1 cellular context compared by ENCODE assay signal in the genomic region with DNA sequence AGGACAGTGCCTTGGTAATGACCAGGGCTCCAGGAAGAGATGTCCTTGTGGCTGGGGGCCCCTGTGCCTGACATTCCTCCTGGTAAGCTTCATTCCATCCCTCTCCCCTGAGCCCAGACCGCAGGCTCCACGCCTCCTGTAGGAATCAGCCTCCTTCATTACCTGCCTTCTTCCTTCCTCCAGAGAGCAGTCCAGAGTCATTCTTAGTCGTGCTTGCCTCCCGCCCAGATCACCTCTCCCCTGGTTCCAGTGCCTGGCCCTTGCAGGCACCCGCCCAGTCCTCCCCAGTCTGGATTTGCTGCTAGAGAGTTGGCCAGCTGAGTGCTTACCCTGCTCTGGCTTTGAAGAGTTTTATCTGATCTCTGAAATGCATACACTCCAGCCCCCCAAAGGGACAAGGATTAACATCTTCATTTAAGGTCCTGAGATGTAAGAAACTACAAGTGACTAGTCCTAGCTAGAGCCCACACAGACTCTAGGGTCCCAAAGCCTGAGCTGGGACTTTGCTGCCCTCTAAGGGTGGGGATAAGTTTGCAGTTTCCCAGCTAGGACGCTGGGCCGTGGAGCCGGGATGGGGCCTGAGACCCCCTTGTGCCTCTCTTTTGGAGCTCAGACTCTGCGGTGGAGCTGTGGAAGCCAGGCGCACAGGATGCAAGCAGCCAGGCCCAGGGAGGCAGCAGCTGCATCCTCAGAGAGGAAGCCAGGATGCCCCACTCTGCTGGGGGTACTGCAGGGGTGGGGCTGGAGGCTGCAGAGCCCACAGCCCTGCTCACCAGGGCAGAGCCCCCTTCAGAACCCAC.
A peak's percentile ranks its signal among the peaks of the same experiment; 100 is the strongest.
TF ChIP-seq lines count a peak whose summit lies in the region.

No MANE protein-coding gene starts in this region.

TF ChIP-seq in WTC11, 78 proteins besides CTCF, POLR2A, EP300 and RAD21 (continued from another document):
- TF ChIP-seq, protein P1, sequence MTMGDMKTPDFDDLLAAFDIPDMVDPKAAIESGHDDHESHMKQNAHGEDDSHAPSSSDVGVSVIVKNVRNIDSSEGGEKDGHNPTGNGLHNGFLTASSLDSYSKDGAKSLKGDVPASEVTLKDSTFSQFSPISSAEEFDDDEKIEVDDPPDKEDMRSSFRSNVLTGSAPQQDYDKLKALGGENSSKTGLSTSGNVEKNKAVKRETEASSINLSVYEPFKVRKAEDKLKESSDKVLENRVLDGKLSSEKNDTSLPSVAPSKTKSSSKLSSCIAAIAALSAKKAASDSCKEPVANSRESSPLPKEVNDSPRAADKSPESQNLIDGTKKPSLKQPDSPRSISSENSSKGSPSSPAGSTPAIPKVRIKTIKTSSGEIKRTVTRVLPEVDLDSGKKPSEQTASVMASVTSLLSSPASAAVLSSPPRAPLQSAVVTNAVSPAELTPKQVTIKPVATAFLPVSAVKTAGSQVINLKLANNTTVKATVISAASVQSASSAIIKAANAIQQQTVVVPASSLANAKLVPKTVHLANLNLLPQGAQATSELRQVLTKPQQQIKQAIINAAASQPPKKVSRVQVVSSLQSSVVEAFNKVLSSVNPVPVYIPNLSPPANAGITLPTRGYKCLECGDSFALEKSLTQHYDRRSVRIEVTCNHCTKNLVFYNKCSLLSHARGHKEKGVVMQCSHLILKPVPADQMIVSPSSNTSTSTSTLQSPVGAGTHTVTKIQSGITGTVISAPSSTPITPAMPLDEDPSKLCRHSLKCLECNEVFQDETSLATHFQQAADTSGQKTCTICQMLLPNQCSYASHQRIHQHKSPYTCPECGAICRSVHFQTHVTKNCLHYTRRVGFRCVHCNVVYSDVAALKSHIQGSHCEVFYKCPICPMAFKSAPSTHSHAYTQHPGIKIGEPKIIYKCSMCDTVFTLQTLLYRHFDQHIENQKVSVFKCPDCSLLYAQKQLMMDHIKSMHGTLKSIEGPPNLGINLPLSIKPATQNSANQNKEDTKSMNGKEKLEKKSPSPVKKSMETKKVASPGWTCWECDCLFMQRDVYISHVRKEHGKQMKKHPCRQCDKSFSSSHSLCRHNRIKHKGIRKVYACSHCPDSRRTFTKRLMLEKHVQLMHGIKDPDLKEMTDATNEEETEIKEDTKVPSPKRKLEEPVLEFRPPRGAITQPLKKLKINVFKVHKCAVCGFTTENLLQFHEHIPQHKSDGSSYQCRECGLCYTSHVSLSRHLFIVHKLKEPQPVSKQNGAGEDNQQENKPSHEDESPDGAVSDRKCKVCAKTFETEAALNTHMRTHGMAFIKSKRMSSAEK (CRISPR knock-in tag; IDR thresholded peaks at IDR 0.05; ENCODE audit: borderline replicate concordance): no peak
- TF ChIP-seq, protein P2, sequence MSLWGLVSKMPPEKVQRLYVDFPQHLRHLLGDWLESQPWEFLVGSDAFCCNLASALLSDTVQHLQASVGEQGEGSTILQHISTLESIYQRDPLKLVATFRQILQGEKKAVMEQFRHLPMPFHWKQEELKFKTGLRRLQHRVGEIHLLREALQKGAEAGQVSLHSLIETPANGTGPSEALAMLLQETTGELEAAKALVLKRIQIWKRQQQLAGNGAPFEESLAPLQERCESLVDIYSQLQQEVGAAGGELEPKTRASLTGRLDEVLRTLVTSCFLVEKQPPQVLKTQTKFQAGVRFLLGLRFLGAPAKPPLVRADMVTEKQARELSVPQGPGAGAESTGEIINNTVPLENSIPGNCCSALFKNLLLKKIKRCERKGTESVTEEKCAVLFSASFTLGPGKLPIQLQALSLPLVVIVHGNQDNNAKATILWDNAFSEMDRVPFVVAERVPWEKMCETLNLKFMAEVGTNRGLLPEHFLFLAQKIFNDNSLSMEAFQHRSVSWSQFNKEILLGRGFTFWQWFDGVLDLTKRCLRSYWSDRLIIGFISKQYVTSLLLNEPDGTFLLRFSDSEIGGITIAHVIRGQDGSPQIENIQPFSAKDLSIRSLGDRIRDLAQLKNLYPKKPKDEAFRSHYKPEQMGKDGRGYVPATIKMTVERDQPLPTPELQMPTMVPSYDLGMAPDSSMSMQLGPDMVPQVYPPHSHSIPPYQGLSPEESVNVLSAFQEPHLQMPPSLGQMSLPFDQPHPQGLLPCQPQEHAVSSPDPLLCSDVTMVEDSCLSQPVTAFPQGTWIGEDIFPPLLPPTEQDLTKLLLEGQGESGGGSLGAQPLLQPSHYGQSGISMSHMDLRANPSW (CRISPR knock-in tag; conservative IDR thresholded peaks at IDR 0.05; ENCODE audit: low read depth): no peak
- TF ChIP-seq ZBTB21 (CRISPR knock-in tag; IDR thresholded peaks at IDR 0.05; ENCODE audit: borderline replicate concordance) (no peak), NFE2L1 (CRISPR knock-in tag; IDR thresholded peaks at IDR 0.05) (no peak), MYBL2 (CRISPR knock-in tag; IDR thresholded peaks at IDR 0.05) (no peak), FOXP1 (CRISPR knock-in tag; IDR thresholded peaks at IDR 0.05; ENCODE audit: borderline replicate concordance) (peak; percentile 27; the same call in 1 of the 2 replicates), ZNF263 (CRISPR knock-in tag; IDR thresholded peaks at IDR 0.05; ENCODE audit: low read depth) (no peak), ZNF416 (CRISPR knock-in tag; IDR thresholded peaks at IDR 0.05) (no peak), HMGA2 (CRISPR knock-in tag; IDR thresholded peaks at IDR 0.05) (no peak), NFYB (CRISPR knock-in tag; conservative IDR thresholded peaks at IDR 0.05; ENCODE audit: low read depth) (no peak)
- TF ChIP-seq, protein P3, sequence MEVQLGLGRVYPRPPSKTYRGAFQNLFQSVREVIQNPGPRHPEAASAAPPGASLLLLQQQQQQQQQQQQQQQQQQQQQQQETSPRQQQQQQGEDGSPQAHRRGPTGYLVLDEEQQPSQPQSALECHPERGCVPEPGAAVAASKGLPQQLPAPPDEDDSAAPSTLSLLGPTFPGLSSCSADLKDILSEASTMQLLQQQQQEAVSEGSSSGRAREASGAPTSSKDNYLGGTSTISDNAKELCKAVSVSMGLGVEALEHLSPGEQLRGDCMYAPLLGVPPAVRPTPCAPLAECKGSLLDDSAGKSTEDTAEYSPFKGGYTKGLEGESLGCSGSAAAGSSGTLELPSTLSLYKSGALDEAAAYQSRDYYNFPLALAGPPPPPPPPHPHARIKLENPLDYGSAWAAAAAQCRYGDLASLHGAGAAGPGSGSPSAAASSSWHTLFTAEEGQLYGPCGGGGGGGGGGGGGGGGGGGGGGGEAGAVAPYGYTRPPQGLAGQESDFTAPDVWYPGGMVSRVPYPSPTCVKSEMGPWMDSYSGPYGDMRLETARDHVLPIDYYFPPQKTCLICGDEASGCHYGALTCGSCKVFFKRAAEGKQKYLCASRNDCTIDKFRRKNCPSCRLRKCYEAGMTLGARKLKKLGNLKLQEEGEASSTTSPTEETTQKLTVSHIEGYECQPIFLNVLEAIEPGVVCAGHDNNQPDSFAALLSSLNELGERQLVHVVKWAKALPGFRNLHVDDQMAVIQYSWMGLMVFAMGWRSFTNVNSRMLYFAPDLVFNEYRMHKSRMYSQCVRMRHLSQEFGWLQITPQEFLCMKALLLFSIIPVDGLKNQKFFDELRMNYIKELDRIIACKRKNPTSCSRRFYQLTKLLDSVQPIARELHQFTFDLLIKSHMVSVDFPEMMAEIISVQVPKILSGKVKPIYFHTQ (CRISPR knock-in tag; IDR thresholded peaks at IDR 0.05): no peak
- TF ChIP-seq, protein P4, sequence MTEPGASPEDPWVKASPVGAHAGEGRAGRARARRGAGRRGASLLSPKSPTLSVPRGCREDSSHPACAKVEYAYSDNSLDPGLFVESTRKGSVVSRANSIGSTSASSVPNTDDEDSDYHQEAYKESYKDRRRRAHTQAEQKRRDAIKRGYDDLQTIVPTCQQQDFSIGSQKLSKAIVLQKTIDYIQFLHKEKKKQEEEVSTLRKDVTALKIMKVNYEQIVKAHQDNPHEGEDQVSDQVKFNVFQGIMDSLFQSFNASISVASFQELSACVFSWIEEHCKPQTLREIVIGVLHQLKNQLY (CRISPR knock-in tag; IDR thresholded peaks at IDR 0.05): no peak
- TF ChIP-seq, protein P5, sequence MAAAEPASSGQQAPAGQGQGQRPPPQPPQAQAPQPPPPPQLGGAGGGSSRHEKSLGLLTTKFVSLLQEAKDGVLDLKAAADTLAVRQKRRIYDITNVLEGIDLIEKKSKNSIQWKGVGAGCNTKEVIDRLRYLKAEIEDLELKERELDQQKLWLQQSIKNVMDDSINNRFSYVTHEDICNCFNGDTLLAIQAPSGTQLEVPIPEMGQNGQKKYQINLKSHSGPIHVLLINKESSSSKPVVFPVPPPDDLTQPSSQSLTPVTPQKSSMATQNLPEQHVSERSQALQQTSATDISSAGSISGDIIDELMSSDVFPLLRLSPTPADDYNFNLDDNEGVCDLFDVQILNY (CRISPR knock-in tag; IDR thresholded peaks at IDR 0.05): no peak
